17 cellular contexts compared by ENCODE assay signal in the genomic region with DNA sequence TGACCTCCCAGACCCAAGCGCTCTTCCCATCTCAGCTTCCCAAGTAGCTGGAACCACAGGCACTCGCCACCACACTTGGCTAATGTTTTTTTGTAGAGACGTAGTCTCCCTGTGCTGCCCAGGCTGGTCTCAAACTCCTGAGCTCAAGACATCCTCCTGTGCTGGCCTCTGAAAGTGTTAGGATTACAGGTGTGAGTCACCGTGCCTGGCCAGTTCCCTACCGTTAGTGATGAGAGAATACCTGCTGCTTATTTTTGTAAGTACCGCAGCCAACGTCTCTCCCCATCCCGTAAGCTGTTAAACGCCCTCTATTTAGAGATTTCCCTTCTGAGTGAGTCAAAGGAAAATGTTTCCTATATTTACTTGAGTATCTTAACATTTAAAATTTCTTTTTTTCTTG. TPM values are rescaled to one million over a fixed set of nuclear protein-coding genes. Genes with fewer than 3 reads are reported as not detected.
DNase-seq lines count a peak whose midpoint lies in the region; ATAC-seq, FAIRE-seq and TF ChIP-seq lines count a peak whose summit lies in the region.
"Had no signal": no experiment of that assay in that cellular context is flagged by ENCODE, and none has a peak within 500 bp of the region (broad histone marks: within the 10 kb centered on the region; RNA-seq: fewer than 3 reads in every experiment).

No MANE protein-coding gene starts in this region.

- TF ChIP-seq EP300 in sigmoid colon (IDR thresholded peaks at IDR 0.05): no peak

- no peaks in the 10 kb centered on the region for H3K27me3 ChIP-seq in sigmoid colon
- H3K27me3 ChIP-seq in prostate gland (replicated peaks; ENCODE audit: insufficient read depth): no peaks in the 10 kb centered on the region
- H3K27me3 ChIP-seq: BE2C had no signal

- no peak for FAIRE-seq in GM19239 (lab: Jason Lieb, UNC)
- FAIRE-seq: D721Med had no signal

- H3K36me3 ChIP-seq in sigmoid colon: peaks cover 11 to 100% (median 45%) of the 10 kb centered on the region in 4 donors
- no peaks in the 10 kb centered on the region for H3K36me3 ChIP-seq in prostate gland
- H3K36me3 ChIP-seq: BE2C had no signal

- TF ChIP-seq POLR2A in sigmoid colon (IDR thresholded peaks at IDR 0.05): no peak
- TF ChIP-seq POLR2A in GM18505 (IDR thresholded peaks at IDR 0.05; ENCODE audit: borderline replicate concordance, extremely low read depth, insufficient read depth, insufficient read length): no peak
- no peak for TF ChIP-seq POLR2A in prostate gland (IDR thresholded peaks at IDR 0.05)

- peak overlapping the region; percentile 46 for H3K27ac ChIP-seq in epithelial cell of prostate
- peak overlapping the region in 3 of 4 donors; percentile 65 to 90 (median 85) for H3K27ac ChIP-seq in sigmoid colon
- no peak overlapping the region for H3K27ac ChIP-seq in prostate gland

- DNase-seq in M059J (ENCODE audit: low read depth) (peak; percentile 36), epithelial cell of prostate (ENCODE audit: low read depth, low spot score) (no peak), sigmoid colon (no peak), type B pancreatic cell (ENCODE audit: extremely low spot score, unreplicated experiment) (no peak), GM19239 (ENCODE audit: insufficient read length, low spot score) (no peak), prostate gland (ENCODE audit: low spot score) (no peak)
- DNase-seq: BE2C; CD4-positive, alpha-beta memory T cell; GF-D8; NCI-H1436 treated with DMSO at 0.1 percent for 48 hours; NCI-H2081 treated with DMSO at 0.1 percent for 48 hours; NCI-H524 treated with DMSO at 0.1 percent for 48 hours had no signal

- 91% methylated on average over 9 of the region's 9 CpGs for WGBS in sigmoid colon, 2 donors
- 85% methylated on average over 9 of the region's 9 CpGs for WGBS in prostate gland

- H3K9me3 Mint-ChIP-seq in type B pancreatic cell: peaks cover 5% of the 10 kb centered on the region
- H3K9me3 Mint-ChIP-seq: CD4-positive, alpha-beta memory T cell; IgD-negative memory B cell had no signal

- peaks cover 0 to 43% (median 32%) of the 10 kb centered on the region in 4 donors for H3K4me1 ChIP-seq in sigmoid colon
- no peaks in the 10 kb centered on the region for H3K4me1 ChIP-seq in prostate gland (replicated peaks)
- H3K4me1 ChIP-seq: BE2C had no signal

- TF ChIP-seq CTCF in sigmoid colon (IDR thresholded peaks at IDR 0.05) (no peak), type B pancreatic cell (conservative IDR thresholded peaks at IDR 0.05) (no peak), prostate gland (IDR thresholded peaks at IDR 0.05) (no peak)

- H3K27ac Mint-ChIP-seq in type B pancreatic cell: peak overlapping the region; percentile 89
- H3K27ac Mint-ChIP-seq: CD4-positive, alpha-beta memory T cell; IgD-negative memory B cell had no signal

- ATAC-seq in GM18505 (IDR thresholded peaks at IDR 0.05; ENCODE audit: unreplicated experiment) (no peak), GM19328 (IDR thresholded peaks at IDR 0.05; ENCODE audit: unreplicated experiment) (no peak)
- ATAC-seq: HCT116 had no signal

- H3K27me3 Mint-ChIP-seq in type B pancreatic cell: no peaks in the 10 kb centered on the region
- H3K27me3 Mint-ChIP-seq: CD4-positive, alpha-beta memory T cell had no signal

- no peaks in the 10 kb centered on the region for H3K9me3 ChIP-seq in sigmoid colon
- no peaks in the 10 kb centered on the region for H3K9me3 ChIP-seq in prostate gland
- H3K9me3 ChIP-seq: BE2C had no signal

- no peak overlapping the region for H3K4me3 Mint-ChIP-seq in type B pancreatic cell
- H3K4me3 Mint-ChIP-seq: CD4-positive, alpha-beta memory T cell; IgD-negative memory B cell had no signal

- peaks cover 19% of the 10 kb centered on the region for H3K36me3 Mint-ChIP-seq in type B pancreatic cell
- H3K36me3 Mint-ChIP-seq: CD4-positive, alpha-beta memory T cell; IgD-negative memory B cell had no signal

- H3K4me3 ChIP-seq in sigmoid colon: no peak overlapping the region
- H3K4me3 ChIP-seq in prostate gland: no peak overlapping the region

- peaks cover 9% of the 10 kb centered on the region for H3K4me1 Mint-ChIP-seq in type B pancreatic cell (ENCODE audit: unreplicated experiment)
- H3K4me1 Mint-ChIP-seq: CD4-positive, alpha-beta memory T cell had no signal

- intact Hi-C loops in sigmoid colon (cut with DNase I) (no loop called here), prostate gland (cut with DNase I) (no loop called here)

RNA-seq across cellular contexts. Expression of a gene that starts 38.5 kb away (rescaled TPM):
- 55.3 and 69.1 TPM in 2 replicates for total RNA-seq in M059J (2014; rRNA removed; shearing (Covaris generic))
- 10 to 100 TPM; 27.8 to 75.3 (median 43.9) TPM for total RNA-seq in sigmoid colon
- polyA plus RNA-seq in sigmoid colon: 100 to 1,000 TPM; 197 to 488 (median 377) TPM
- total RNA-seq in type B pancreatic cell (ENCODE audit: low replicate concordance): 171 and 347 TPM in 2 replicates
- 10 to 100 TPM; 63.2 to 82.0 TPM for total RNA-seq in prostate gland

Comparison
In these comparisons a context has a peak if more than half of its experiments do, and no peak if none do; other contexts are left out.
1. H3K27ac ChIP-seq: peak in epithelial cell of prostate (single experiment) and sigmoid colon (3 of 4); none in prostate gland (0 of 2).